1 cellular context compared by ENCODE assay signal in genomic region chr14:73662439-73663056, GRCh38.
TF ChIP-seq lines count a peak whose summit lies in the region.

No MANE protein-coding gene starts in this region.

TF ChIP-seq in A549, 52 proteins besides CTCF, POLR2A, EP300 and RAD21 (continued from another document):
- no peak for TF ChIP-seq ESRRA (IDR thresholded peaks at IDR 0.05; ENCODE audit: borderline replicate concordance, low read length)
- no peak for TF ChIP-seq REST (IDR thresholded peaks at IDR 0.05)
- TF ChIP-seq EHMT2 (IDR thresholded peaks at IDR 0.05; ENCODE audit: low read depth), result no peak
- TF ChIP-seq NPAS2 (CRISPR knock-in tag; IDR thresholded peaks at IDR 0.05; ENCODE audit: borderline replicate concordance), result no peak
- TF ChIP-seq RFX5 (IDR thresholded peaks at IDR 0.05), result no peak
- no peak for TF ChIP-seq PHF8 (IDR thresholded peaks at IDR 0.05; ENCODE audit: borderline replicate concordance, low read depth)
- no peak for TF ChIP-seq CBX8 (IDR thresholded peaks at IDR 0.05)
- TF ChIP-seq EHF (CRISPR knock-in tag; IDR thresholded peaks at IDR 0.05), result no peak
